12 cellular contexts compared by ENCODE assay signal in genomic region chr9:80061940-80062339, GRCh38.
DNase-seq lines count a peak whose midpoint lies in the region; ATAC-seq and TF ChIP-seq lines count a peak whose summit lies in the region.
"Had no signal": no experiment of that assay in that cellular context is flagged by ENCODE, and none has a peak within 500 bp of the region (broad histone marks: within the 10 kb centered on the region; RNA-seq: fewer than 3 reads in every experiment).

No MANE protein-coding gene starts in this region.

- no peaks in the 10 kb centered on the region for H3K4me1 Mint-ChIP-seq in natural killer cell

- intact Hi-C loops in left cardiac atrium (cut with DNase I) (no loop called here), natural killer cell (cut with micrococcal nuclease) (no loop called here)

- H4K20me1 ChIP-seq in smooth muscle cell (ENCODE audit: low read depth) = no peaks in the 10 kb centered on the region

- peak; percentile 83 to 96 for ATAC-seq in left cardiac atrium
- ATAC-seq in natural killer cell = no peak

- H3K4me3 ChIP-seq in HEK293 (ENCODE audit: low read depth, low read length) (no peak overlapping the region), WERI-Rb-1 (ENCODE audit: low read depth, low read length) (no peak overlapping the region), smooth muscle cell (no peak overlapping the region)
- H3K4me3 ChIP-seq: ovary had no signal

- WGBS in smooth muscle cell (ENCODE audit: low lambda C conversion rate) = 2% methylated on average over 2 of the region's 2 CpGs

- H3K9me3 Mint-ChIP-seq in natural killer cell = peaks cover 2 to 3% of the 10 kb centered on the region in 2 donors

- no peaks in the 10 kb centered on the region for H3K36me3 ChIP-seq in HEK293 (ENCODE audit: control insufficient read depth in 2 of 2, insufficient read depth in 1 of 2, low read length in 2 of 2)
- no peaks in the 10 kb centered on the region for H3K36me3 ChIP-seq in WERI-Rb-1
- H3K36me3 ChIP-seq in smooth muscle cell (ENCODE audit: low read depth) = no peaks in the 10 kb centered on the region
- H3K36me3 ChIP-seq: ovary had no signal

- no peak overlapping the region for H3K27ac Mint-ChIP-seq in natural killer cell

- DNase-seq in WERI-Rb-1 (peak; percentile 30), left cardiac atrium (no peak), smooth muscle cell (lab: John Stamatoyannopoulos, UW; ENCODE audit: unreplicated experiment) (no peak), DMS153 (lab: John Stamatoyannopoulos, UW) (no peak), KBM-7 (no peak), natural killer cell (no peak)
- DNase-seq in activated CD4-positive, CD25-positive, alpha-beta regulatory T cell treated with anti-CD3 and anti-CD28 coated beads, Interleukin-2, amount 50 U/mL, for 72 hours = no peak
- DNase-seq: activated T-cell treated with anti-CD3 and anti-CD28 coated beads for 4 hours, foreskin melanocyte, SHP77 treated with DMSO at 0.1 percent for 48 hours had no signal

- H3K4me3 Mint-ChIP-seq in natural killer cell = no peak overlapping the region

- no peaks in the 10 kb centered on the region for H3K36me3 Mint-ChIP-seq in natural killer cell

- peaks cover 8% of the 10 kb centered on the region for H3F3A ChIP-seq in smooth muscle cell (ENCODE audit: low read depth)

- H3K27ac ChIP-seq in HEK293 (ENCODE audit: extremely low read depth, low read depth, low read length) (no peak overlapping the region), WERI-Rb-1 (no peak overlapping the region), smooth muscle cell (ENCODE audit: low read depth) (peak overlapping the region; percentile 86)

- CTCF ChIA-PET in HEK293 (lab: Yijun Ruan, JAX) = interaction anchor here (1.3 kb wide), 1 partner anchor 10 kb away, joined by 3 read pairs; no protein-coding TSS in a partner anchor

- no peak overlapping the region for H2AFZ ChIP-seq in smooth muscle cell (ENCODE audit: low read depth)

- no peaks in the 10 kb centered on the region for H3K27me3 Mint-ChIP-seq in natural killer cell (ENCODE audit: low read depth in 2 of 2)

- POLR2A ChIA-PET in HEK293 (lab: Yijun Ruan, JAX) = interaction anchor here (0.6 to 0.9 kb wide), 2 partner anchors 26 to 490 kb away, joined by 4 to 8 read pairs; partner anchors contain the start of gene TLE4

- peaks cover 2% of the 10 kb centered on the region for H3K27me3 ChIP-seq in WERI-Rb-1 (ENCODE audit: insufficient read depth, low read depth, severe bottlenecking)
- peaks cover 23% of the 10 kb centered on the region for H3K27me3 ChIP-seq in smooth muscle cell (ENCODE audit: low read depth)
- H3K27me3 ChIP-seq: ovary had no signal

- H3K4me1 ChIP-seq in HEK293 (ENCODE audit: control insufficient read depth, insufficient read depth, low read length) (peaks cover 6% of the 10 kb centered on the region; the same call in 1 of the 2 replicates), smooth muscle cell (ENCODE audit: low read depth) (peaks cover 34% of the 10 kb centered on the region)

- H3K9ac ChIP-seq in smooth muscle cell (ENCODE audit: low read depth) = no peak overlapping the region

- no peaks in the 10 kb centered on the region for H3K9me3 ChIP-seq in HEK293 (ENCODE audit: control insufficient read depth, insufficient read depth, low read depth, low read length)
- H3K9me3 ChIP-seq in WERI-Rb-1 (ENCODE audit: severe bottlenecking) = no peaks in the 10 kb centered on the region
- no peaks in the 10 kb centered on the region for H3K9me3 ChIP-seq in smooth muscle cell (replicated peaks; ENCODE audit: low read depth)

- no peak overlapping the region for H3K4me2 ChIP-seq in smooth muscle cell

- no peak for TF ChIP-seq CTCF in HEK293 (tag by site-specific recombination; IDR thresholded peaks at IDR 0.05)
- TF ChIP-seq CTCF in WERI-Rb-1 (IDR thresholded peaks at IDR 0.05; ENCODE audit: low read depth, low read length) = no peak
- no peak for TF ChIP-seq CTCF in smooth muscle cell (IDR thresholded peaks at IDR 0.05; ENCODE audit: borderline replicate concordance, insufficient read depth, poor library complexity, severe bottlenecking)
- no peak for TF ChIP-seq CTCF in natural killer cell (IDR thresholded peaks at IDR 0.05)

- no peaks in the 10 kb centered on the region for H3K79me2 ChIP-seq in smooth muscle cell (ENCODE audit: low read depth)

- in situ Hi-C loops in KBM-7 (cut with MboI; ENCODE audit: low pct_unique_long_range_greater_than_20kb, low sequenced_read_pairs) = no loop called here

TF ChIP-seq in HEK293, 187 proteins besides CTCF, POLR2A, EP300 and RAD21 (continues in another document):
- TF ChIP-seq ZNF121 (tag by site-specific recombination; IDR thresholded peaks at IDR 0.05) (no peak), ZNF518A (tag by site-specific recombination; conservative IDR thresholded peaks at IDR 0.05; ENCODE audit: low read depth) (no peak), GLIS1 (tag by site-specific recombination; IDR thresholded peaks at IDR 0.05) (peak; percentile 75), PRDM10 (tag by site-specific recombination; IDR thresholded peaks at IDR 0.05) (0 out of 2 replicates have a peak, but pooled peaks have one; percentile 19), ZSCAN23 (tag by site-specific recombination; IDR thresholded peaks at IDR 0.05) (no peak), ZNF292 (tag by site-specific recombination; IDR thresholded peaks at IDR 0.05; ENCODE audit: borderline replicate concordance, low read depth) (no peak), ZFP3 (tag by site-specific recombination; IDR thresholded peaks at IDR 0.05; ENCODE audit: low read depth) (no peak), ZNF426 (tag by site-specific recombination; IDR thresholded peaks at IDR 0.05) (no peak), OSR2 (tag by site-specific recombination; IDR thresholded peaks at IDR 0.05) (peak; percentile 29; the same call in 1 of the 2 replicates), FEZF1 (tag by site-specific recombination; IDR thresholded peaks at IDR 0.05) (peak; percentile 57), GFI1B (tag by site-specific recombination; IDR thresholded peaks at IDR 0.05) (no peak), ZBTB8A (tag by site-specific recombination; IDR thresholded peaks at IDR 0.05) (no peak), BCL11A (tag by site-specific recombination; IDR thresholded peaks at IDR 0.05; ENCODE audit: low read depth) (no peak)

Comparison
In these comparisons a context has a peak if more than half of its experiments do, and no peak if none do; other contexts are left out.
1. ATAC-seq: peak in left cardiac atrium (2 of 2); none in natural killer cell (0 of 3).